Comparison of ENCODE assay signal across 7 cellular contexts in genomic region chr1:120262791-120263751, GRCh38.
DNase-seq lines count a peak whose midpoint lies in the region; ATAC-seq, FAIRE-seq and TF ChIP-seq lines count a peak whose summit lies in the region.
"Not testable (repeated sequence)": the region's sequence is repeated elsewhere in the genome, so short reads cannot be mapped to it uniquely, and the experiment has no call there.

No MANE protein-coding gene starts in this region.

- CTCF ChIA-PET in PC-3 (lab: Charles Lee); K562 (lab: Yijun Ruan, JAX; ENCODE audit: low intra/inter-chr PET ratio); naive thymus-derived CD4-positive, alpha-beta T cell (lab: Charles Lee): not testable (repeated sequence)

- H3K9me3 Mint-ChIP-seq in naive thymus-derived CD4-positive, alpha-beta T cell, result not testable (repeated sequence)

- not testable (repeated sequence) for H4K20me1 ChIP-seq in PC-3 (ENCODE audit: low read length); K562 (replicated peaks; ENCODE audit: control insufficient read depth, insufficient read depth, low read length)

- not testable (repeated sequence) for H3K27ac Mint-ChIP-seq in naive thymus-derived CD4-positive, alpha-beta T cell

- H3K4me2 ChIP-seq in PC-3 (ENCODE audit: low read length); K562 (ENCODE audit: insufficient read depth, low read length): not testable (repeated sequence)

- WGBS in K562 (ENCODE audit: insufficient coverage, low coverage, missing lambda C conversion rate), result no CpG with 5 or more reads among the region's 4 CpGs

- in situ Hi-C loops in K562 (cut with MboI); gastrocnemius medialis (cut with MboI; ENCODE audit: low sequenced_read_pairs in 4 of 4): not testable (repeated sequence)

- H3K9me3 ChIP-seq in PC-3 (ENCODE audit: low read length); K562 (replicated peaks; ENCODE audit: control insufficient read depth, insufficient read depth, low read depth, low read length); left lung; naive thymus-derived CD4-positive, alpha-beta T cell (ENCODE audit: control insufficient read depth in 2 of 3, low read length in 3 of 3); gastrocnemius medialis: not testable (repeated sequence)

- H3F3A ChIP-seq in PC-3 (ENCODE audit: low read length, unreplicated experiment), result not testable (repeated sequence)

- not testable (repeated sequence) for H3K9me1 ChIP-seq in K562 (ENCODE audit: control insufficient read depth, insufficient read depth, low read length)

- not testable (repeated sequence) for TF ChIP-seq EP300 in K562 (IDR thresholded peaks at IDR 0.05; ENCODE audit: low read length)

- peak; percentile 92 for ATAC-seq in PC-3
- ATAC-seq in K562, result peak; percentile 87
- peak; percentile 66 for ATAC-seq in Right ventricle myocardium superior (ENCODE audit: poor library complexity)
- ATAC-seq in left cardiac atrium, result peak; percentile 61 to 86
- ATAC-seq in left lung, result peak; percentile 94
- peak; percentile 57 for ATAC-seq in naive thymus-derived CD4-positive, alpha-beta T cell
- ATAC-seq in gastrocnemius medialis, result peak; percentile 41 to 54

- H3K27me3 ChIP-seq in PC-3 (ENCODE audit: low read length); K562 (ENCODE audit: control insufficient read depth in 2 of 2, insufficient read depth in 2 of 2, low read length in 2 of 2); left lung; naive thymus-derived CD4-positive, alpha-beta T cell (ENCODE audit: control insufficient read depth in 2 of 2, insufficient read depth in 2 of 2, low read length in 2 of 2); gastrocnemius medialis: not testable (repeated sequence)

- not testable (repeated sequence) for H2AFZ ChIP-seq in PC-3 (ENCODE audit: low read length); K562 (ENCODE audit: low read depth, low read length)

- H3K4me3 ChIP-seq in PC-3 (ENCODE audit: low read length); K562; left lung; naive thymus-derived CD4-positive, alpha-beta T cell (ENCODE audit: low read length); gastrocnemius medialis: not testable (repeated sequence)

- DNase-seq in PC-3; K562 (ENCODE audit: extremely low read depth in 1 of 4, low spot score in 3 of 4); Right ventricle myocardium superior; left cardiac atrium; left lung; naive thymus-derived CD4-positive, alpha-beta T cell; gastrocnemius medialis: not testable (repeated sequence)

- intact Hi-C loops in PC-3 (cut with micrococcal nuclease); K562 (cut with micrococcal nuclease); Right ventricle myocardium superior (cut with DNase I); left cardiac atrium (cut with DNase I); left lung (cut with DNase I); naive thymus-derived CD4-positive, alpha-beta T cell (cut with micrococcal nuclease); gastrocnemius medialis (cut with DNase I; ENCODE audit: low total_unique reads): not testable (repeated sequence)

- FAIRE-seq in K562 (lab: Jason Lieb, UNC), result not testable (repeated sequence)

- not testable (repeated sequence) for TF ChIP-seq RAD21 in K562 (CRISPR knock-in tag; conservative IDR thresholded peaks at IDR 0.05 in 1 of 2, IDR thresholded peaks at IDR 0.05 in 1 of 2)

- H3K4me1 ChIP-seq in PC-3 (ENCODE audit: insufficient read depth, low read length); K562 (replicated peaks in 1 of 2; ENCODE audit: control insufficient read depth in 2 of 2, insufficient read depth in 2 of 2, low read length in 2 of 2); left lung; naive thymus-derived CD4-positive, alpha-beta T cell (ENCODE audit: control insufficient read depth in 2 of 2, insufficient read depth in 2 of 2, low read length in 2 of 2); gastrocnemius medialis: not testable (repeated sequence)

- H3K9ac ChIP-seq in PC-3 (ENCODE audit: low read length); K562 (ENCODE audit: insufficient read depth in 1 of 2, low read depth in 2 of 2, low read length in 2 of 2): not testable (repeated sequence)

- H3K27me3 Mint-ChIP-seq in naive thymus-derived CD4-positive, alpha-beta T cell, result not testable (repeated sequence)

- not testable (repeated sequence) for H3K36me3 ChIP-seq in PC-3 (ENCODE audit: low read depth, low read length); K562 (ENCODE audit: control insufficient read depth, insufficient read depth, low read length); left lung; naive thymus-derived CD4-positive, alpha-beta T cell (ENCODE audit: control insufficient read depth in 2 of 3, insufficient read depth in 3 of 3, low read length in 3 of 3); gastrocnemius medialis

- TF ChIP-seq CTCF in PC-3 (conservative IDR thresholded peaks at IDR 0.05; ENCODE audit: low read depth, low read length); K562 (IDR thresholded peaks at IDR 0.05 in 2 of 3, conservative IDR thresholded peaks at IDR 0.05 in 1 of 3; ENCODE audit: insufficient read depth in 2 of 3, low read depth in 1 of 3, low read length in 3 of 3); left lung (IDR thresholded peaks at IDR 0.05); gastrocnemius medialis (IDR thresholded peaks at IDR 0.05 in 4 of 5, conservative IDR thresholded peaks at IDR 0.05 in 1 of 5): not testable (repeated sequence)

- BruUV-seq in PC-3 (replicated peaks; lab: Mats Ljungman, UMichigan) (TSS peak; percentile 56), K562 (replicated peaks; lab: Mats Ljungman, UMichigan) (TSS peak; percentile 62)

- POLR2A ChIA-PET in PC-3 (lab: Charles Lee; ENCODE audit: unreplicated experiment); K562 (lab: Yijun Ruan, JAX); naive thymus-derived CD4-positive, alpha-beta T cell (lab: Charles Lee): not testable (repeated sequence)

- not testable (repeated sequence) for H3K4me1 Mint-ChIP-seq in naive thymus-derived CD4-positive, alpha-beta T cell

- H3K4me3 Mint-ChIP-seq in naive thymus-derived CD4-positive, alpha-beta T cell, result not testable (repeated sequence)

- not testable (repeated sequence) for H3K9me2 ChIP-seq in PC-3 (replicated peaks; ENCODE audit: low read length)

- H3K27ac ChIP-seq in PC-3 (ENCODE audit: low read length); K562 (ENCODE audit: extremely low read depth, low read depth, low read length); left lung; naive thymus-derived CD4-positive, alpha-beta T cell (ENCODE audit: low read depth, low read length); gastrocnemius medialis: not testable (repeated sequence)

- H3K79me2 ChIP-seq in PC-3 (ENCODE audit: low read length); K562 (ENCODE audit: control insufficient read depth, insufficient read depth, low read length): not testable (repeated sequence)

- not testable (repeated sequence) for H3K36me3 Mint-ChIP-seq in naive thymus-derived CD4-positive, alpha-beta T cell

- not testable (repeated sequence) for TF ChIP-seq POLR2A in K562 (conservative IDR thresholded peaks at IDR 0.05); gastrocnemius medialis (IDR thresholded peaks at IDR 0.05)
